In the genomic region with DNA sequence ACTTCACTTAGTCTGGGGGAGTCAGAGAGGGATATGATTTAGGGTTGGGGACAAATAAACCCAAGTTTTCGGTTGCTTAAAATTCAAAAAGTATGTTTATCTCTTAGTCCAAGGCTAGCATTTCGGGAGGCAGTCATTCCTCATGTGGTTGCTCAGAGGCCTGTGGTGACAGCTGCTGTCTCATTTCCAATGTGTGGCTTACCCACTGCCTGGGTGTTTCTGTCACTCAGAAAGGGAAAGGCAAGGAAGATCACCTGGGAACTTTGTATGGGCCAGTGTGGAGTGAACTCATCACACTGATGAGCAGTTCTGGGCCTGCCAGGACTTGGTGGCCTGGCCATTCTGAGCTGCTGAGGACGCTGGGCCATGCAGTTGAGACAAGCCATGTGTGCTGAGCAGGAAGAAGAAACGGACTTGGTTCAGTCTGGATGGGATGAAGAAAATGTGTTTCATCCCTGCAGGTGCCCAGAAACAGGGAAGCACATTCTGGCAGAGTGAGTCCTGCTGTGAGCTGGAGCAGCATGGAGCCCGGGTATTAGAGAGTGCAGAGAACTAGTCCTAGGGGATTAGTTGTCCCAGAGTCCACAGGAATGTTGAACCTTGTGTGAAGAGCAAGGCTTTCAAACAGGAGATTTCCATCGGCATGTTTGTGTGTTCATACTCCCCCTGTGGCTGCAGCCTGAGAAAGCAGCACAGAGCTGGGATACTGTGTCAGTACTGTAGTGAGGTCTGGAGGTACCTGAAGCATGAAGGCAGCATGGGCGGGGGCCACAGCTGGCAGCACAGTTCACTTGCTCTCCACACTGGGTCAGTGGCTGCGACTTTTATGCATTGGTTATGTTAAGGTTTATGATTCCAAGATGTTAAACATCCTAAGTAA, we compare ENCODE assay signal across 12 cellular contexts.
DNase-seq lines count a peak whose midpoint lies in the region; ATAC-seq, FAIRE-seq and TF ChIP-seq lines count a peak whose summit lies in the region.
"Had no signal": no experiment of that assay in that cellular context is flagged by ENCODE, and none has a peak within 500 bp of the region (broad histone marks: within the 10 kb centered on the region; RNA-seq: fewer than 3 reads in every experiment).

No MANE protein-coding gene starts in this region.

- TF ChIP-seq CTCF in AG09319 (IDR thresholded peaks at IDR 0.05; ENCODE audit: low read depth, low read length): peak; percentile 59
- TF ChIP-seq CTCF in testis (IDR thresholded peaks at IDR 0.05): no peak

- intact Hi-C loops in testis (cut with DNase I; ENCODE audit: low total_unique reads): no loop called here

- no peaks in the 10 kb centered on the region for H3K27me3 ChIP-seq in testis

- peak; percentile 46 for ATAC-seq in left lobe of liver
- no peak for ATAC-seq in HG03097 (IDR thresholded peaks at IDR 0.05; ENCODE audit: low FRiP score, unreplicated experiment)

- H3K27ac ChIP-seq in testis: no peak overlapping the region

- WGBS in testis, 2 donors: 76 to 81% methylated on average over 8 of the region's 8 CpGs

- no peaks in the 10 kb centered on the region for H3K9me3 ChIP-seq in testis

- H3K4me1 ChIP-seq in testis: no peaks in the 10 kb centered on the region

- peak; percentile 40 for FAIRE-seq in HTR-8/SVneo (lab: Jason Lieb, UNC)

- DNase-seq in AG09319 (ENCODE audit: extremely low read depth, low read depth) (peak; percentile 28), HTR-8/SVneo (ENCODE audit: insufficient read length, low spot score) (no peak), brain pericyte (ENCODE audit: low read depth, low spot score) (peak; percentile 7), left lobe of liver (ENCODE audit: low spot score) (no peak), Ammon's horn (ENCODE audit: low spot score) (no peak), activated gamma-delta T cell (lab: John Stamatoyannopoulos, UW) (no peak), testis (no peak)
- DNase-seq: activated CD4-positive, alpha-beta memory T cell treated with anti-CD3 and anti-CD28 coated beads for 36 hours; amygdala; COR-L47; SHP77 treated with DMSO at 0.1 percent for 48 hours had no signal

- no peak overlapping the region for H3K4me3 ChIP-seq in testis

- TF ChIP-seq POLR2A in testis (IDR thresholded peaks at IDR 0.05): no peak

- H3K36me3 ChIP-seq in testis (ENCODE audit: low read depth, missing control alignments): no peaks in the 10 kb centered on the region

Comparison
In these comparisons a context has a peak if more than half of its experiments do, and no peak if none do; other contexts are left out.
1. DNase-seq: peak in AG09319 (single experiment) and brain pericyte (single experiment); none in HTR-8/SVneo (single experiment), left lobe of liver (single experiment), Ammon's horn (single experiment), activated gamma-delta T cell (single experiment) and testis (single experiment).